In the genomic region with DNA sequence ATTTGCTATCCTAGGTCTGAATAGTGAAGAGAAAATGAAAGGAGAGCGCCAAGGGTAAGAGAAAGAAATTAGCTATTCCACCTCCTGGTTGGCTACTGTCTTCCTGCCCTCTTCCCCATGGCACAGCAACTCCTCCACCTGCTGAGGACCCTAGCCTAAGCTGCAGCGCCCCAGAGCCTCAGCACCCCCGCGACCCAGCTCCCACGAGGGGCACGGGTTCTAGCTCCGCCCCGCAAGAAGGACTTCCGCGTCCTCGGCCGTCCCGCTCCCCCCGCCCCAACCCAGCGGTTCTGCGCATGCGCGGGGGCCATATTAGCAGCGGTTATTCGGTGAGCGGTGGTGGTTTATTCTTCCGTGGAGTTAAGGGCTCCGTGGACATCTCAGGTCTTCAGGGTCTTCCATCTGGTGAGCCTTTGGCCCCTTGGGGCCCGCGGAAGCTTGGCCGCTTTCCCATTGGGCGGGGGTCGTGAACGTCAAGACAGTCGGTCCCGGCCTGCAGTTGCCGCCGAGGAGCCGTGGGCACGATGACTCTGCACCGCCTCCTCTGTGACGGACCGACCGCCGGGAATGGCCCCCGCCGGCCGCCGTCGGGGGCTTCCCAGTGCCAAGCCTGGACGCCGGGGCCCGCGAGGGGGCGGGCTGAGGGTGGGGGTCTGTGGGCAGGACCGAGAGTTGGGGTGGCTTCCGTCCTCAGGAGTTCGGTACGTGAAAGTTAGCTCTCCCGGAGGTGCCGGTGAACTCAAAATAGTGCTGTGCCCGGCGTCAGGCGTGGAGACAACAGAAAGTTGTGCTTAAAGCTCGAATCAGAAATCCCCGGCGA, we compare ENCODE assay signal across 1 cellular context.
TF ChIP-seq lines count a peak whose summit lies in the region.

A gene (plus strand): TSS at position 310 of the 820 bp plus-strand sequence. CDS start 1,484 bp downstream, outside the sequence.

TF ChIP-seq in HepG2, 621 proteins besides CTCF, POLR2A, EP300 and RAD21 (continued from another document and continues in another):
- TF ChIP-seq CEBPG (CRISPR knock-in tag; IDR thresholded peaks at IDR 0.05) (no peak), ADNP (CRISPR knock-in tag; IDR thresholded peaks at IDR 0.05) (no peak), ATAD3A (CRISPR knock-in tag; IDR thresholded peaks at IDR 0.05) (no peak), CBX2 (IDR thresholded peaks at IDR 0.05; ENCODE audit: low read depth, low read length) (no peak), CBX2 (CRISPR knock-in tag; IDR thresholded peaks at IDR 0.05; ENCODE audit: low read depth) (no peak), ZNF563 (CRISPR knock-in tag; IDR thresholded peaks at IDR 0.05) (0 out of 2 replicates have a peak, but pooled peaks have one; percentile 26), KLF6 (CRISPR knock-in tag; IDR thresholded peaks at IDR 0.05) (peak; percentile 33; the same call in 1 of the 2 replicates), ZNF350 (CRISPR knock-in tag; IDR thresholded peaks at IDR 0.05; ENCODE audit: borderline replicate concordance, low read depth) (peak; percentile 82; the same call in 1 of the 2 replicates), ZFP90 (CRISPR knock-in tag; IDR thresholded peaks at IDR 0.05; ENCODE audit: borderline replicate concordance) (peak; percentile 43; the same call in 1 of the 2 replicates), THAP11 (CRISPR knock-in tag; IDR thresholded peaks at IDR 0.05) (peak; percentile 67; the same call in 1 of the 2 replicates), ONECUT2 (CRISPR knock-in tag; IDR thresholded peaks at IDR 0.05) (no peak), ZNF354B (CRISPR knock-in tag; IDR thresholded peaks at IDR 0.05) (no peak), ARNTL (CRISPR knock-in tag; IDR thresholded peaks at IDR 0.05) (no peak), REPIN1 (CRISPR knock-in tag; IDR thresholded peaks at IDR 0.05; ENCODE audit: borderline replicate concordance, low read depth) (no peak; the same call in 1 of the 2 replicates), ZNF598 (CRISPR knock-in tag; IDR thresholded peaks at IDR 0.05; ENCODE audit: borderline replicate concordance) (peak; percentile 76; the same call in 1 of the 2 replicates), ATM (IDR thresholded peaks at IDR 0.05; ENCODE audit: borderline replicate concordance) (no peak), KLF13 (CRISPR knock-in tag; IDR thresholded peaks at IDR 0.05) (no peak), HNRNPH1 (optimal IDR thresholded peaks at IDR 0.05; ENCODE audit: low read depth, low read length) (no peak), HOXA3 (CRISPR knock-in tag; IDR thresholded peaks at IDR 0.05) (peak; percentile 67), FOXA1 (IDR thresholded peaks at IDR 0.05) (no peak), FOXA1 (CRISPR knock-in tag; IDR thresholded peaks at IDR 0.05) (no peak; the same call in 1 of the 2 replicates), ZNF451 (CRISPR knock-in tag; IDR thresholded peaks at IDR 0.05) (peak; percentile 62; the same call in 1 of the 2 replicates), MEIS1 (CRISPR knock-in tag; IDR thresholded peaks at IDR 0.05; ENCODE audit: borderline replicate concordance) (no peak)
- TF ChIP-seq, protein P1, sequence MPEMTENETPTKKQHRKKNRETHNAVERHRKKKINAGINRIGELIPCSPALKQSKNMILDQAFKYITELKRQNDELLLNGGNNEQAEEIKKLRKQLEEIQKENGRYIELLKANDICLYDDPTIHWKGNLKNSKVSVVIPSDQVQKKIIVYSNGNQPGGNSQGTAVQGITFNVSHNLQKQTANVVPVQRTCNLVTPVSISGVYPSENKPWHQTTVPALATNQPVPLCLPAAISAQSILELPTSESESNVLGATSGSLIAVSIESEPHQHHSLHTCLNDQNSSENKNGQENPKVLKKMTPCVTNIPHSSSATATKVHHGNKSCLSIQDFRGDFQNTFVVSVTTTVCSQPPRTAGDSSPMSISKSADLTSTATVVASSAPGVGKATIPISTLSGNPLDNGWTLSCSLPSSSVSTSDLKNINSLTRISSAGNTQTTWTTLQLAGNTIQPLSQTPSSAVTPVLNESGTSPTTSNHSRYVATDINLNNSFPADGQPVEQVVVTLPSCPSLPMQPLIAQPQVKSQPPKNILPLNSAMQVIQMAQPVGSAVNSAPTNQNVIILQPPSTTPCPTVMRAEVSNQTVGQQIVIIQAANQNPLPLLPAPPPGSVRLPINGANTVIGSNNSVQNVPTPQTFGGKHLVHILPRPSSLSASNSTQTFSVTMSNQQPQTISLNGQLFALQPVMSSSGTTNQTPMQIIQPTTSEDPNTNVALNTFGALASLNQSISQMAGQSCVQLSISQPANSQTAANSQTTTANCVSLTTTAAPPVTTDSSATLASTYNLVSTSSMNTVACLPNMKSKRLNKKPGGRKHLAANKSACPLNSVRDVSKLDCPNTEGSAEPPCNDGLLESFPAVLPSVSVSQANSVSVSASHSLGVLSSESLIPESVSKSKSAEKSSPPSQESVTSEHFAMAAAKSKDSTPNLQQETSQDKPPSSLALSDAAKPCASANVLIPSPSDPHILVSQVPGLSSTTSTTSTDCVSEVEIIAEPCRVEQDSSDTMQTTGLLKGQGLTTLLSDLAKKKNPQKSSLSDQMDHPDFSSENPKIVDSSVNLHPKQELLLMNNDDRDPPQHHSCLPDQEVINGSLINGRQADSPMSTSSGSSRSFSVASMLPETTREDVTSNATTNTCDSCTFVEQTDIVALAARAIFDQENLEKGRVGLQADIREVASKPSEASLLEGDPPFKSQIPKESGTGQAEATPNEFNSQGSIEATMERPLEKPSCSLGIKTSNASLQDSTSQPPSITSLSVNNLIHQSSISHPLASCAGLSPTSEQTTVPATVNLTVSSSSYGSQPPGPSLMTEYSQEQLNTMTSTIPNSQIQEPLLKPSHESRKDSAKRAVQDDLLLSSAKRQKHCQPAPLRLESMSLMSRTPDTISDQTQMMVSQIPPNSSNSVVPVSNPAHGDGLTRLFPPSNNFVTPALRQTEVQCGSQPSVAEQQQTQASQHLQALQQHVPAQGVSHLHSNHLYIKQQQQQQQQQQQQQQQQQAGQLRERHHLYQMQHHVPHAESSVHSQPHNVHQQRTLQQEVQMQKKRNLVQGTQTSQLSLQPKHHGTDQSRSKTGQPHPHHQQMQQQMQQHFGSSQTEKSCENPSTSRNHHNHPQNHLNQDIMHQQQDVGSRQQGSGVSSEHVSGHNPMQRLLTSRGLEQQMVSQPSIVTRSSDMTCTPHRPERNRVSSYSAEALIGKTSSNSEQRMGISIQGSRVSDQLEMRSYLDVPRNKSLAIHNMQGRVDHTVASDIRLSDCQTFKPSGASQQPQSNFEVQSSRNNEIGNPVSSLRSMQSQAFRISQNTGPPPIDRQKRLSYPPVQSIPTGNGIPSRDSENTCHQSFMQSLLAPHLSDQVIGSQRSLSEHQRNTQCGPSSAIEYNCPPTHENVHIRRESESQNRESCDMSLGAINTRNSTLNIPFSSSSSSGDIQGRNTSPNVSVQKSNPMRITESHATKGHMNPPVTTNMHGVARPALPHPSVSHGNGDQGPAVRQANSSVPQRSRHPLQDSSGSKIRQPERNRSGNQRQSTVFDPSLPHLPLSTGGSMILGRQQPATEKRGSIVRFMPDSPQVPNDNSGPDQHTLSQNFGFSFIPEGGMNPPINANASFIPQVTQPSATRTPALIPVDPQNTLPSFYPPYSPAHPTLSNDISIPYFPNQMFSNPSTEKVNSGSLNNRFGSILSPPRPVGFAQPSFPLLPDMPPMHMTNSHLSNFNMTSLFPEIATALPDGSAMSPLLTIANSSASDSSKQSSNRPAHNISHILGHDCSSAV (CRISPR knock-in tag; IDR thresholded peaks at IDR 0.05; ENCODE audit: borderline replicate concordance) = no peak
- TF ChIP-seq, protein P2, sequence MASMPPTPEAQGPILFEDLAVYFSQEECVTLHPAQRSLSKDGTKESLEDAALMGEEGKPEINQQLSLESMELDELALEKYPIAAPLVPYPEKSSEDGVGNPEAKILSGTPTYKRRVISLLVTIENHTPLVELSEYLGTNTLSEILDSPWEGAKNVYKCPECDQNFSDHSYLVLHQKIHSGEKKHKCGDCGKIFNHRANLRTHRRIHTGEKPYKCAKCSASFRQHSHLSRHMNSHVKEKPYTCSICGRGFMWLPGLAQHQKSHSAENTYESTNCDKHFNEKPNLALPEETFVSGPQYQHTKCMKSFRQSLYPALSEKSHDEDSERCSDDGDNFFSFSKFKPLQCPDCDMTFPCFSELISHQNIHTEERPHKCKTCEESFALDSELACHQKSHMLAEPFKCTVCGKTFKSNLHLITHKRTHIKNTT (CRISPR knock-in tag; IDR thresholded peaks at IDR 0.05) = no peak
- TF ChIP-seq, protein P3, sequence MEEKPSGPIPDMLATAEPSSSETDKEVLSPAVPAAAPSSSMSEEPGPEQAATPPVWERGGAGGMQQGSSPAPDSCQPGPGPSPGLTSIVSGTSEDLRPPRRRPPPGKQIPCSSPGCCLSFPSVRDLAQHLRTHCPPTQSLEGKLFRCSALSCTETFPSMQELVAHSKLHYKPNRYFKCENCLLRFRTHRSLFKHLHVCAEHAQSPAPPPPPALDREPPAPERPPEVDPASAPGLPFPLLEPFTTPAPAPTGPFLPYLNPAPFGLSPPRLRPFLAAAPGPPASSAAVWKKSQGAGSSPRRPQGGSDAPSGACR (CRISPR knock-in tag; IDR thresholded peaks at IDR 0.05) = peak; percentile 46; the same call in 1 of the 2 replicates
- TF ChIP-seq, protein P4, sequence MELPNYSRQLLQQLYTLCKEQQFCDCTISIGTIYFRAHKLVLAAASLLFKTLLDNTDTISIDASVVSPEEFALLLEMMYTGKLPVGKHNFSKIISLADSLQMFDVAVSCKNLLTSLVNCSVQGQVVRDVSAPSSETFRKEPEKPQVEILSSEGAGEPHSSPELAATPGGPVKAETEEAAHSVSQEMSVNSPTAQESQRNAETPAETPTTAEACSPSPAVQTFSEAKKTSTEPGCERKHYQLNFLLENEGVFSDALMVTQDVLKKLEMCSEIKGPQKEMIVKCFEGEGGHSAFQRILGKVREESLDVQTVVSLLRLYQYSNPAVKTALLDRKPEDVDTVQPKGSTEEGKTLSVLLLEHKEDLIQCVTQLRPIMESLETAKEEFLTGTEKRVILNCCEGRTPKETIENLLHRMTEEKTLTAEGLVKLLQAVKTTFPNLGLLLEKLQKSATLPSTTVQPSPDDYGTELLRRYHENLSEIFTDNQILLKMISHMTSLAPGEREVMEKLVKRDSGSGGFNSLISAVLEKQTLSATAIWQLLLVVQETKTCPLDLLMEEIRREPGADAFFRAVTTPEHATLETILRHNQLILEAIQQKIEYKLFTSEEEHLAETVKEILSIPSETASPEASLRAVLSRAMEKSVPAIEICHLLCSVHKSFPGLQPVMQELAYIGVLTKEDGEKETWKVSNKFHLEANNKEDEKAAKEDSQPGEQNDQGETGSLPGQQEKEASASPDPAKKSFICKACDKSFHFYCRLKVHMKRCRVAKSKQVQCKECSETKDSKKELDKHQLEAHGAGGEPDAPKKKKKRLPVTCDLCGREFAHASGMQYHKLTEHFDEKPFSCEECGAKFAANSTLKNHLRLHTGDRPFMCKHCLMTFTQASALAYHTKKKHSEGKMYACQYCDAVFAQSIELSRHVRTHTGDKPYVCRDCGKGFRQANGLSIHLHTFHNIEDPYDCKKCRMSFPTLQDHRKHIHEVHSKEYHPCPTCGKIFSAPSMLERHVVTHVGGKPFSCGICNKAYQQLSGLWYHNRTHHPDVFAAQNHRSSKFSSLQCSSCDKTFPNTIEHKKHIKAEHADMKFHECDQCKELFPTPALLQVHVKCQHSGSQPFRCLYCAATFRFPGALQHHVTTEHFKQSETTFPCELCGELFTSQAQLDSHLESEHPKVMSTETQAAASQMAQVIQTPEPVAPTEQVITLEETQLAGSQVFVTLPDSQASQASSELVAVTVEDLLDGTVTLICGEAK (IDR thresholded peaks at IDR 0.05) = no peak
- TF ChIP-seq, protein P4 (CRISPR knock-in tag; IDR thresholded peaks at IDR 0.05) = peak; percentile 69; the same call in 1 of the 2 replicates
- TF ChIP-seq, protein P5, sequence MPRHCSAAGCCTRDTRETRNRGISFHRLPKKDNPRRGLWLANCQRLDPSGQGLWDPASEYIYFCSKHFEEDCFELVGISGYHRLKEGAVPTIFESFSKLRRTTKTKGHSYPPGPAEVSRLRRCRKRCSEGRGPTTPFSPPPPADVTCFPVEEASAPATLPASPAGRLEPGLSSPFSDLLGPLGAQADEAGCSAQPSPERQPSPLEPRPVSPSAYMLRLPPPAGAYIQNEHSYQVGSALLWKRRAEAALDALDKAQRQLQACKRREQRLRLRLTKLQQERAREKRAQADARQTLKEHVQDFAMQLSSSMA (CRISPR knock-in tag; IDR thresholded peaks at IDR 0.05) = peak; percentile 72; the same call in 1 of the 2 replicates
- TF ChIP-seq, protein P6, sequence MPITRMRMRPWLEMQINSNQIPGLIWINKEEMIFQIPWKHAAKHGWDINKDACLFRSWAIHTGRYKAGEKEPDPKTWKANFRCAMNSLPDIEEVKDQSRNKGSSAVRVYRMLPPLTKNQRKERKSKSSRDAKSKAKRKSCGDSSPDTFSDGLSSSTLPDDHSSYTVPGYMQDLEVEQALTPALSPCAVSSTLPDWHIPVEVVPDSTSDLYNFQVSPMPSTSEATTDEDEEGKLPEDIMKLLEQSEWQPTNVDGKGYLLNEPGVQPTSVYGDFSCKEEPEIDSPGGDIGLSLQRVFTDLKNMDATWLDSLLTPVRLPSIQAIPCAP (CRISPR knock-in tag; IDR thresholded peaks at IDR 0.05; ENCODE audit: low read depth) = no peak
- TF ChIP-seq, protein P7, sequence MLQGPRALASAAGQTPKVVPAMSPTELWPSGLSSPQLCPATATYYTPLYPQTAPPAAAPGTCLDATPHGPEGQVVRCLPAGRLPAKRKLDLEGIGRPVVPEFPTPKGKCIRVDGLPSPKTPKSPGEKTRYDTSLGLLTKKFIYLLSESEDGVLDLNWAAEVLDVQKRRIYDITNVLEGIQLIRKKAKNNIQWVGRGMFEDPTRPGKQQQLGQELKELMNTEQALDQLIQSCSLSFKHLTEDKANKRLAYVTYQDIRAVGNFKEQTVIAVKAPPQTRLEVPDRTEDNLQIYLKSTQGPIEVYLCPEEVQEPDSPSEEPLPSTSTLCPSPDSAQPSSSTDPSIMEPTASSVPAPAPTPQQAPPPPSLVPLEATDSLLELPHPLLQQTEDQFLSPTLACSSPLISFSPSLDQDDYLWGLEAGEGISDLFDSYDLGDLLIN (CRISPR knock-in tag; IDR thresholded peaks at IDR 0.05; ENCODE audit: borderline replicate concordance) = peak; percentile 29; the same call in 1 of the 2 replicates
